22 cellular contexts compared by ENCODE assay signal in genomic region chr11:111137846-111138245, GRCh38.
A peak's percentile ranks its signal among the peaks of the same experiment; 100 is the strongest.
DNase-seq lines count a peak whose midpoint lies in the region; ATAC-seq and FAIRE-seq lines count a peak whose summit lies in the region.
"Had no signal": no experiment of that assay in that cellular context is flagged by ENCODE, and none has a peak within 500 bp of the region (broad histone marks: within the 10 kb centered on the region; RNA-seq: fewer than 3 reads in every experiment).

No MANE protein-coding gene starts in this region.

- FAIRE-seq in islet of Langerhans (lab: Jason Lieb, UNC): peak; percentile 95
- FAIRE-seq: GM18507, H1 had no signal

- DNase-seq in DMS79 (lab: John Stamatoyannopoulos, UW) (peak; percentile 91), NCI-H1092 (lab: John Stamatoyannopoulos, UW) (peak; percentile 78), NCI-H2081 treated with DMSO at 0.1 percent for 48 hours (lab: John Stamatoyannopoulos, UW) (peak; percentile 79), HPDE6-E6E7 (ENCODE audit: extremely low spot score) (no peak), SW480 (ENCODE audit: low spot score) (no peak)
- DNase-seq: ACHN; Caco-2; CD4-positive, alpha-beta T cell; DMS 273 treated with DMSO at 0.1 percent for 48 hours; GDM1; NCI-H146; NCI-H226; NCI-H526; PC-9; SIG-M5; T-cell had no signal

- no peak for ATAC-seq in HG02610 (IDR thresholded peaks at IDR 0.05; ENCODE audit: unreplicated experiment)
- ATAC-seq: HCT116, SK-N-SH treated with all-trans-retinoic acid at 6 μM for 48 hours, T-cell had no signal

Comparison
In these comparisons a context has a peak if more than half of its experiments do, and no peak if none do; other contexts are left out.
1. DNase-seq: peak in DMS79 (single experiment), NCI-H1092 (single experiment) and NCI-H2081 treated with DMSO at 0.1 percent for 48 hours (single experiment); none in HPDE6-E6E7 (single experiment) and SW480 (single experiment).